ENCODE assay signal across 15 cellular contexts in genomic region chr15:32358462-32358861, GRCh38. TPM values are rescaled to one million over a fixed set of nuclear protein-coding genes. Genes with fewer than 3 reads are reported as not detected.
DNase-seq lines count a peak whose midpoint lies in the region; ATAC-seq and TF ChIP-seq lines count a peak whose summit lies in the region.
"Not testable (repeated sequence)": the region's sequence is repeated elsewhere in the genome, so short reads cannot be mapped to it uniquely, and the experiment has no call there.
"Had no signal": no experiment of that assay in that cellular context is flagged by ENCODE, and none has a peak within 500 bp of the region (broad histone marks: within the 10 kb centered on the region; RNA-seq: fewer than 3 reads in every experiment).

No MANE protein-coding gene starts in this region.

- not testable (repeated sequence) for H3K27ac Mint-ChIP-seq in CD8-positive, alpha-beta T cell; activated CD4-positive, alpha-beta T cell treated with anti-CD3 and anti-CD28 coated beads, Interleukin-2, amount 10 ng/mL, durations not matched to agents 24 days and 14 days; activated CD8-positive, alpha-beta memory T cell treated with anti-CD3 and anti-CD28 coated beads, Interleukin-2, amount 10 ng/mL, durations not matched to agents 7 days and 5 days; activated naive CD8-positive, alpha-beta T cell treated with anti-CD3 and anti-CD28 coated beads, Interleukin-2, amount 50 U/mL, for 24 hours; naive thymus-derived CD4-positive, alpha-beta T cell; stimulated activated naive CD8-positive, alpha-beta T cell treated with anti-CD3 and anti-CD28 coated beads, Interleukin-15, amount 100 ng/mL, for 72 hours

- intact Hi-C loops in CD8-positive, alpha-beta T cell (cut with DNase I, micrococcal nuclease); activated CD4-positive, alpha-beta T cell treated with anti-CD3 and anti-CD28 coated beads, Interleukin-2, amount 10 ng/mL, durations not matched to agents 24 days and 14 days (cut with micrococcal nuclease); naive thymus-derived CD4-positive, alpha-beta T cell (cut with micrococcal nuclease): not testable (repeated sequence)

- ATAC-seq in CD8-positive, alpha-beta T cell = peak; percentile 74
- peak; percentile 58 for ATAC-seq in activated CD8-positive, alpha-beta memory T cell treated with anti-CD3 and anti-CD28 coated beads, Interleukin-2, amount 10 ng/mL, durations not matched to agents 7 days and 5 days
- ATAC-seq in activated naive CD8-positive, alpha-beta T cell treated with anti-CD3 and anti-CD28 coated beads, Interleukin-2, amount 50 U/mL, for 24 hours = peak; percentile 48
- peak; percentile 24 for ATAC-seq in naive thymus-derived CD4-positive, alpha-beta T cell
- peak; percentile 71 for ATAC-seq in stimulated activated naive CD8-positive, alpha-beta T cell treated with anti-CD3 and anti-CD28 coated beads, Interleukin-15, amount 100 ng/mL, for 72 hours

- H3K27me3 Mint-ChIP-seq in CD8-positive, alpha-beta T cell (ENCODE audit: low read depth); activated CD4-positive, alpha-beta T cell treated with anti-CD3 and anti-CD28 coated beads, Interleukin-2, amount 10 ng/mL, durations not matched to agents 24 days and 14 days; activated CD8-positive, alpha-beta memory T cell treated with anti-CD3 and anti-CD28 coated beads, Interleukin-2, amount 10 ng/mL, durations not matched to agents 7 days and 5 days; activated naive CD8-positive, alpha-beta T cell treated with anti-CD3 and anti-CD28 coated beads, Interleukin-2, amount 50 U/mL, for 24 hours; naive thymus-derived CD4-positive, alpha-beta T cell; stimulated activated naive CD8-positive, alpha-beta T cell treated with anti-CD3 and anti-CD28 coated beads, Interleukin-15, amount 100 ng/mL, for 72 hours: not testable (repeated sequence)

- not testable (repeated sequence) for H3K9me3 ChIP-seq in CD8-positive, alpha-beta T cell (ENCODE audit: low read length); naive thymus-derived CD4-positive, alpha-beta T cell (ENCODE audit: control insufficient read depth in 2 of 3, low read length in 3 of 3)

- not testable (repeated sequence) for TF ChIP-seq CTCF in CD8-positive, alpha-beta T cell (IDR thresholded peaks at IDR 0.05)

- not testable (repeated sequence) for H3K4me3 Mint-ChIP-seq in CD8-positive, alpha-beta T cell; activated CD4-positive, alpha-beta T cell treated with anti-CD3 and anti-CD28 coated beads, Interleukin-2, amount 10 ng/mL, durations not matched to agents 24 days and 14 days; activated CD8-positive, alpha-beta memory T cell treated with anti-CD3 and anti-CD28 coated beads, Interleukin-2, amount 10 ng/mL, durations not matched to agents 7 days and 5 days; activated naive CD8-positive, alpha-beta T cell treated with anti-CD3 and anti-CD28 coated beads, Interleukin-2, amount 50 U/mL, for 24 hours; naive thymus-derived CD4-positive, alpha-beta T cell; stimulated activated naive CD8-positive, alpha-beta T cell treated with anti-CD3 and anti-CD28 coated beads, Interleukin-15, amount 100 ng/mL, for 72 hours

- DNase-seq in CD8-positive, alpha-beta T cell; activated CD8-positive, alpha-beta memory T cell treated with anti-CD3 and anti-CD28 coated beads, Interleukin-2, amount 10 ng/mL, durations not matched to agents 7 days and 5 days; activated naive CD8-positive, alpha-beta T cell treated with anti-CD3 and anti-CD28 coated beads, Interleukin-2, amount 50 U/mL, for 24 hours; naive thymus-derived CD4-positive, alpha-beta T cell; stimulated activated naive CD8-positive, alpha-beta T cell treated with anti-CD3 and anti-CD28 coated beads, Interleukin-15, amount 100 ng/mL, for 72 hours: not testable (repeated sequence)
- DNase-seq in activated CD4-positive, alpha-beta T cell treated with anti-CD3 and anti-CD28 coated beads, Interleukin-2, amount 10 ng/mL, durations not matched to agents 24 days and 14 days = peak; percentile 45
- peak; percentile 1 for DNase-seq in retina

- H3K9me3 Mint-ChIP-seq in CD8-positive, alpha-beta T cell; activated CD4-positive, alpha-beta T cell treated with anti-CD3 and anti-CD28 coated beads, Interleukin-2, amount 10 ng/mL, durations not matched to agents 24 days and 14 days; activated CD8-positive, alpha-beta memory T cell treated with anti-CD3 and anti-CD28 coated beads, Interleukin-2, amount 10 ng/mL, durations not matched to agents 7 days and 5 days (ENCODE audit: low read depth); activated naive CD8-positive, alpha-beta T cell treated with anti-CD3 and anti-CD28 coated beads, Interleukin-2, amount 50 U/mL, for 24 hours; naive thymus-derived CD4-positive, alpha-beta T cell; stimulated activated naive CD8-positive, alpha-beta T cell treated with anti-CD3 and anti-CD28 coated beads, Interleukin-15, amount 100 ng/mL, for 72 hours: not testable (repeated sequence)

- not testable (repeated sequence) for H3K27me3 ChIP-seq in CD8-positive, alpha-beta T cell (ENCODE audit: insufficient read depth, low read length); naive thymus-derived CD4-positive, alpha-beta T cell (ENCODE audit: control insufficient read depth in 2 of 2, insufficient read depth in 2 of 2, low read length in 2 of 2)

- not testable (repeated sequence) for H3K4me1 Mint-ChIP-seq in CD8-positive, alpha-beta T cell (ENCODE audit: low read depth); activated CD4-positive, alpha-beta T cell treated with anti-CD3 and anti-CD28 coated beads, Interleukin-2, amount 10 ng/mL, durations not matched to agents 24 days and 14 days; activated CD8-positive, alpha-beta memory T cell treated with anti-CD3 and anti-CD28 coated beads, Interleukin-2, amount 10 ng/mL, durations not matched to agents 7 days and 5 days; activated naive CD8-positive, alpha-beta T cell treated with anti-CD3 and anti-CD28 coated beads, Interleukin-2, amount 50 U/mL, for 24 hours; naive thymus-derived CD4-positive, alpha-beta T cell; stimulated activated naive CD8-positive, alpha-beta T cell treated with anti-CD3 and anti-CD28 coated beads, Interleukin-15, amount 100 ng/mL, for 72 hours

- H3K36me3 ChIP-seq in CD8-positive, alpha-beta T cell (ENCODE audit: insufficient read depth, low read length); naive thymus-derived CD4-positive, alpha-beta T cell (ENCODE audit: control insufficient read depth in 2 of 3, insufficient read depth in 3 of 3, low read length in 3 of 3): not testable (repeated sequence)

- H3K36me3 Mint-ChIP-seq in CD8-positive, alpha-beta T cell; activated CD4-positive, alpha-beta T cell treated with anti-CD3 and anti-CD28 coated beads, Interleukin-2, amount 10 ng/mL, durations not matched to agents 24 days and 14 days (ENCODE audit: low read depth); activated CD8-positive, alpha-beta memory T cell treated with anti-CD3 and anti-CD28 coated beads, Interleukin-2, amount 10 ng/mL, durations not matched to agents 7 days and 5 days; activated naive CD8-positive, alpha-beta T cell treated with anti-CD3 and anti-CD28 coated beads, Interleukin-2, amount 50 U/mL, for 24 hours (ENCODE audit: low read depth); naive thymus-derived CD4-positive, alpha-beta T cell: not testable (repeated sequence)

- CTCF ChIA-PET in CD8-positive, alpha-beta T cell (lab: Charles Lee); activated CD8-positive, alpha-beta memory T cell treated with anti-CD3 and anti-CD28 coated beads, Interleukin-2, amount 10 ng/mL, durations not matched to agents 7 days and 5 days (lab: Charles Lee); naive thymus-derived CD4-positive, alpha-beta T cell (lab: Charles Lee): not testable (repeated sequence)

- not testable (repeated sequence) for H3K27ac ChIP-seq in CD8-positive, alpha-beta T cell (ENCODE audit: low read depth, low read length); naive thymus-derived CD4-positive, alpha-beta T cell (ENCODE audit: low read depth, low read length)

- POLR2A ChIA-PET in CD8-positive, alpha-beta T cell (lab: Charles Lee); naive thymus-derived CD4-positive, alpha-beta T cell (lab: Charles Lee): not testable (repeated sequence)

- H3K4me1 ChIP-seq in CD8-positive, alpha-beta T cell (ENCODE audit: insufficient read depth, low read length); naive thymus-derived CD4-positive, alpha-beta T cell (ENCODE audit: control insufficient read depth in 2 of 2, insufficient read depth in 2 of 2, low read length in 2 of 2): not testable (repeated sequence)

- not testable (repeated sequence) for H3K4me3 ChIP-seq in CD8-positive, alpha-beta T cell (ENCODE audit: low read depth, low read length); naive thymus-derived CD4-positive, alpha-beta T cell (ENCODE audit: low read length)

RNA-seq across cellular contexts. Expression of gene GOLGA8K, which starts 44.6 kb away (rescaled TPM):
- not detected for total RNA-seq in CD8-positive, alpha-beta T cell
- total RNA-seq in activated CD4-positive, alpha-beta T cell treated with anti-CD3 and anti-CD28 coated beads, Interleukin-2, amount 10 ng/mL, durations not matched to agents 24 days and 14 days = 0.21 and 0.62 TPM in 2 replicates
- total RNA-seq in activated CD8-positive, alpha-beta memory T cell treated with anti-CD3 and anti-CD28 coated beads, Interleukin-2, amount 10 ng/mL, durations not matched to agents 7 days and 5 days = 1 to 10 TPM in 1 of 2 experiments, under 1 TPM in 1; 0.68 to 1.5 TPM
- total RNA-seq in naive thymus-derived CD4-positive, alpha-beta T cell = 1 to 10 TPM in 3 of 5 experiments, under 1 TPM in 2; 0.36 to 1.5 (median 1.2) TPM
- polyA plus RNA-seq in naive thymus-derived CD4-positive, alpha-beta T cell = not detected
- total RNA-seq: A172; A673; Calu3; CD4-positive, CD25-positive, alpha-beta regulatory T cell; Daoy; G401; GM23338; H4 had no signal
- polyA plus RNA-seq: CD4-positive, CD25-positive, alpha-beta regulatory T cell had no signal

Comparison
In these comparisons a context has a peak if more than half of its experiments do, and no peak if none do; other contexts are left out.
1. ATAC-seq: peak in every context shown above with its lines; median percentile 74 in CD8-positive, alpha-beta T cell; 71 in stimulated activated naive CD8-positive, alpha-beta T cell treated with anti-CD3 and anti-CD28 coated beads, Interleukin-15, amount 100 ng/mL, for 72 hours; 58 in activated CD8-positive, alpha-beta memory T cell treated with anti-CD3 and anti-CD28 coated beads, Interleukin-2, amount 10 ng/mL, durations not matched to agents 7 days and 5 days; 48 in activated naive CD8-positive, alpha-beta T cell treated with anti-CD3 and anti-CD28 coated beads, Interleukin-2, amount 50 U/mL, for 24 hours; 24 in naive thymus-derived CD4-positive, alpha-beta T cell.